Comparison of ENCODE assay signal across 8 cellular contexts in the genomic region with DNA sequence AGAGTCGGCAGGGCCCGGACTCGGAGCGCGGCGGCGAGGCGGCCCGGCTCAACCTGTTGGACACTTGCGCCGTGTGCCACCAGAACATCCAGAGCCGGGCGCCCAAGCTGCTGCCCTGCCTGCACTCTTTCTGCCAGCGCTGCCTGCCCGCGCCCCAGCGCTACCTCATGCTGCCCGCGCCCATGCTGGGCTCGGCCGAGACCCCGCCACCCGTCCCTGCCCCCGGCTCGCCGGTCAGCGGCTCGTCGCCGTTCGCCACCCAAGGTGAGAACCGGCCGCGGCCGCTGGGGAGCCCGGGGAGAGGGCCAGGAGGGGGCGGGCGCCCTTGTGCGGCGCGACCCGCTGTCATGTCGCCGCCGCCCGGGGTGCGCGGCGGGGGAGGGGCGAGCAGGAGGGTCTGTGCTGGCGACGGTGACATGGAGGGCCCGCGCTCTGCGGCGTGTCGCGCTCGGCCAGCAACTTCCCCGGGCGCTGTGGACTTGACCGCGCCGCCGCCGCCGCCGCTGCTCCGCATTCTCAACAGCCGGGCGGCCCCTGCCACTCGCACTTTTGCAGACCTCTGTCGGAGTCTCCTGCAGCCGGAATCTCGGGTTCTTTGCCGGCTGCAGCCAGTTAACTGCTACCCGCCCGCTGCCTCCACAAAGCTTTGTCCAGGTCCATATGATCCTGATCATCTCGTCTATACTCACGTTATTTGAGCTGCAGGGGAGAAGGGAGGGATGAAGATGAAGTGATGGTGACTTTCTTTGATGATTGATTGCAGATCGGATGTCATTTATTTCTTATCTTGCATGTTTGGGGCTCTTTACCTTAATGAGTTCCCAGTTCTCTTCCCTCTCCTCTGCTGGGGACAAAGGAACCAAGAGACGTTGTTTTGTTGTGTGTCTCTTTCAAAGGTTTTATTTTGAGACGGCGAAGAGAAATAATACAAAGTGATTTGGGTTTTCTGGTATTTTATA. TPM values are rescaled to one million over a fixed set of nuclear protein-coding genes. Genes with fewer than 3 reads are reported as not detected.
DNase-seq lines count a peak whose midpoint lies in the region; ATAC-seq lines count a peak whose summit lies in the region.

No MANE protein-coding gene starts in this region.

- no peaks in the 10 kb centered on the region for H3K36me3 ChIP-seq in ectodermal cell (ENCODE audit: control insufficient read depth, insufficient read depth, low read length)

- H3K9me3 ChIP-seq in ectodermal cell (ENCODE audit: control insufficient read depth, low read length): no peaks in the 10 kb centered on the region

- H3K9me3 Mint-ChIP-seq in activated CD8-positive, alpha-beta T cell treated with anti-CD3 and anti-CD28 coated beads, Interleukin-2, amount 10 ng/mL, durations not matched to agents 7 days and 5 days (ENCODE audit: insufficient read depth): no peaks in the 10 kb centered on the region
- H3K9me3 Mint-ChIP-seq in memory B cell: peaks cover 4% of the 10 kb centered on the region

- peaks cover 9% of the 10 kb centered on the region for H3K4me1 ChIP-seq in ectodermal cell (ENCODE audit: control insufficient read depth, insufficient read depth, low read length)

- peaks cover 28% of the 10 kb centered on the region for H3K4me1 Mint-ChIP-seq in activated CD8-positive, alpha-beta T cell treated with anti-CD3 and anti-CD28 coated beads, Interleukin-2, amount 10 ng/mL, durations not matched to agents 7 days and 5 days (ENCODE audit: low read depth)
- peaks cover 12% of the 10 kb centered on the region for H3K4me1 Mint-ChIP-seq in memory B cell

- CTCF ChIA-PET in activated CD8-positive, alpha-beta T cell treated with anti-CD3 and anti-CD28 coated beads, Interleukin-2, amount 10 ng/mL, durations not matched to agents 7 days and 5 days (lab: Charles Lee): interaction anchor here (1.1 to 2.4 kb wide), 6 partner anchors 9 to 458 kb away, joined by 3 to 13 read pairs (median 4); no protein-coding TSS in a partner anchor

- peaks cover 3% of the 10 kb centered on the region for H3K27me3 Mint-ChIP-seq in activated CD8-positive, alpha-beta T cell treated with anti-CD3 and anti-CD28 coated beads, Interleukin-2, amount 10 ng/mL, durations not matched to agents 7 days and 5 days (ENCODE audit: low read depth)
- peaks cover 2% of the 10 kb centered on the region for H3K27me3 Mint-ChIP-seq in memory B cell

- POLR2A ChIA-PET in activated CD8-positive, alpha-beta T cell treated with anti-CD3 and anti-CD28 coated beads, Interleukin-2, amount 10 ng/mL, durations not matched to agents 7 days and 5 days (lab: Charles Lee): interaction anchor here (1.2 to 1.8 kb wide), 3 partner anchors 9 to 164 kb away, joined by 4 to 5 read pairs (median 4); no protein-coding TSS in a partner anchor

- peak overlapping the region; percentile 92 for H3K27ac ChIP-seq in ectodermal cell (ENCODE audit: insufficient read depth, low read depth, low read length, poor library complexity, severe bottlenecking)

- peak overlapping the region; percentile 89 for H3K27ac Mint-ChIP-seq in activated CD8-positive, alpha-beta T cell treated with anti-CD3 and anti-CD28 coated beads, Interleukin-2, amount 10 ng/mL, durations not matched to agents 7 days and 5 days
- H3K27ac Mint-ChIP-seq in memory B cell: peak overlapping the region; percentile 81

- no peaks in the 10 kb centered on the region for H3K27me3 ChIP-seq in ectodermal cell (ENCODE audit: control insufficient read depth, insufficient read depth, low read length, poor library complexity, severe bottlenecking)

- peak overlapping the region; percentile 89 for H3K4me3 ChIP-seq in ectodermal cell (ENCODE audit: insufficient read depth, low read depth, low read length)

- DNase-seq in AG20443 (ENCODE audit: low spot score) (peak; percentile 68), NCI-H524 treated with DMSO at 0.1 percent for 48 hours (lab: John Stamatoyannopoulos, UW) (peak; percentile 24), memory B cell (ENCODE audit: low spot score in 2 of 2) (peak; percentile 41 to 68)
- DNase-seq in activated CD8-positive, alpha-beta T cell treated with anti-CD3 and anti-CD28 coated beads, Interleukin-2, amount 10 ng/mL, durations not matched to agents 7 days and 5 days: peak; percentile 67
- DNase-seq in stimulated activated CD8-positive, alpha-beta memory T cell treated with anti-CD3 and anti-CD28 coated beads, Interleukin-12 subunit alpha, Interleukin-12 subunit beta, amount 100 ng/mL, for 4 hours (ENCODE audit: low read depth): peak; percentile 45

- 0% methylated on average over 84 of the region's 84 CpGs for WGBS in ectodermal cell, 2 experiments

- peak overlapping the region; percentile 88 for H3K4me3 Mint-ChIP-seq in activated CD8-positive, alpha-beta T cell treated with anti-CD3 and anti-CD28 coated beads, Interleukin-2, amount 10 ng/mL, durations not matched to agents 7 days and 5 days
- peak overlapping the region; percentile 85 for H3K4me3 Mint-ChIP-seq in memory B cell

- ATAC-seq in GM18870 (IDR thresholded peaks at IDR 0.05; ENCODE audit: unreplicated experiment) (peak; percentile 6), HG03108 (IDR thresholded peaks at IDR 0.05; ENCODE audit: unreplicated experiment) (peak; percentile 31), memory B cell (ENCODE audit: low read depth) (peak; percentile 16)
- ATAC-seq in activated CD8-positive, alpha-beta T cell treated with anti-CD3 and anti-CD28 coated beads, Interleukin-2, amount 10 ng/mL, durations not matched to agents 7 days and 5 days: peak; percentile 29

- peaks cover 15% of the 10 kb centered on the region for H3K36me3 Mint-ChIP-seq in activated CD8-positive, alpha-beta T cell treated with anti-CD3 and anti-CD28 coated beads, Interleukin-2, amount 10 ng/mL, durations not matched to agents 7 days and 5 days (ENCODE audit: low read depth)
- no peaks in the 10 kb centered on the region for H3K36me3 Mint-ChIP-seq in memory B cell

RNA-seq across cellular contexts. Expression of a gene that starts 0.9 kb away (rescaled TPM):
- 10 to 100 TPM; 26.1 to 26.2 TPM for total RNA-seq in activated CD8-positive, alpha-beta T cell treated with anti-CD3 and anti-CD28 coated beads, Interleukin-2, amount 10 ng/mL, durations not matched to agents 7 days and 5 days
- polyA plus RNA-seq in ectodermal cell (2013, experiment 1 of 4): 84.7 TPM
- 102 TPM for polyA plus RNA-seq in ectodermal cell (2013, experiment 2 of 4)
- polyA plus RNA-seq in ectodermal cell (2013, experiment 3 of 4): 81.7 TPM
- polyA plus RNA-seq in ectodermal cell (2013, experiment 4 of 4): 87.9 TPM

Comparison
In these comparisons a context has a peak if more than half of its experiments do, and no peak if none do; other contexts are left out.
1. Peak in every context shown above with its lines: DNase-seq, ATAC-seq, H3K4me3 ChIP-seq and H3K27ac ChIP-seq.